ENCODE assay signal across 9 cellular contexts in genomic region chr19:58538257-58539168, GRCh38. TPM values are rescaled to one million over a fixed set of nuclear protein-coding genes. Genes with fewer than 3 reads are reported as not detected.
DNase-seq lines count a peak whose midpoint lies in the region; ATAC-seq and TF ChIP-seq lines count a peak whose summit lies in the region.
"Had no signal": no experiment of that assay in that cellular context is flagged by ENCODE, and none has a peak within 500 bp of the region (broad histone marks: within the 10 kb centered on the region; RNA-seq: fewer than 3 reads in every experiment).

No MANE protein-coding gene starts in this region.

- H3K27me3 ChIP-seq in kidney epithelial cell (ENCODE audit: control insufficient read depth, insufficient read depth, low read length): peaks cover 15% of the 10 kb centered on the region

- TF ChIP-seq CTCF in kidney epithelial cell (IDR thresholded peaks at IDR 0.05; ENCODE audit: insufficient read depth, low read length, poor library complexity, severe bottlenecking): no peak

- H3K4me3 Mint-ChIP-seq in activated naive CD8-positive, alpha-beta T cell treated with anti-CD3 and anti-CD28 coated beads, Interleukin-2, amount 10 ng/mL, durations not matched to agents 7 days and 5 days: peak overlapping the region; percentile 81
- peak overlapping the region; percentile 92 to 95 for H3K4me3 Mint-ChIP-seq in stimulated activated naive CD8-positive, alpha-beta T cell treated with anti-CD3 and anti-CD28 coated beads, Interleukin-15, amount 100 ng/mL, for 72 hours

- peaks cover 21% of the 10 kb centered on the region for H3K27me3 Mint-ChIP-seq in activated naive CD8-positive, alpha-beta T cell treated with anti-CD3 and anti-CD28 coated beads, Interleukin-2, amount 10 ng/mL, durations not matched to agents 7 days and 5 days
- H3K27me3 Mint-ChIP-seq in stimulated activated naive CD8-positive, alpha-beta T cell treated with anti-CD3 and anti-CD28 coated beads, Interleukin-15, amount 100 ng/mL, for 72 hours: peaks cover 33% of the 10 kb centered on the region

- POLR2A ChIA-PET in activated naive CD8-positive, alpha-beta T cell treated with anti-CD3 and anti-CD28 coated beads, Interleukin-2, amount 10 ng/mL, durations not matched to agents 7 days and 5 days (lab: Charles Lee): interaction anchor here (1.0 to 1.5 kb wide), 3 partner anchors 19 to 37 kb away, joined by 3 to 9 read pairs (median 6); partner anchors contain the start of gene ZBTB45

- H3K4me3 ChIP-seq in kidney epithelial cell (ENCODE audit: low read depth, low read length): peak overlapping the region; percentile 26
- H3K4me3 ChIP-seq: HAP-1 had no signal

- H3K27ac Mint-ChIP-seq in activated naive CD8-positive, alpha-beta T cell treated with anti-CD3 and anti-CD28 coated beads, Interleukin-2, amount 10 ng/mL, durations not matched to agents 7 days and 5 days: peak overlapping the region; percentile 87
- peak overlapping the region; percentile 91 to 95 for H3K27ac Mint-ChIP-seq in stimulated activated naive CD8-positive, alpha-beta T cell treated with anti-CD3 and anti-CD28 coated beads, Interleukin-15, amount 100 ng/mL, for 72 hours

- no peaks in the 10 kb centered on the region for H3K36me3 Mint-ChIP-seq in activated naive CD8-positive, alpha-beta T cell treated with anti-CD3 and anti-CD28 coated beads, Interleukin-2, amount 10 ng/mL, durations not matched to agents 7 days and 5 days

- DNase-seq in CD1c-positive myeloid dendritic cell (ENCODE audit: extremely low spot score) (peak; percentile 7), NCI-H2029 (lab: John Stamatoyannopoulos, UW) (peak; percentile 50), kidney epithelial cell (ENCODE audit: low read depth) (no peak)
- DNase-seq in activated naive CD8-positive, alpha-beta T cell treated with anti-CD3 and anti-CD28 coated beads, Interleukin-2, amount 10 ng/mL, durations not matched to agents 7 days and 5 days: peak; percentile 73
- DNase-seq in stimulated activated naive CD8-positive, alpha-beta T cell treated with anti-CD3 and anti-CD28 coated beads, Interleukin-15, amount 100 ng/mL, for 72 hours: peak; percentile 46 to 65

- no peaks in the 10 kb centered on the region for H3K9me3 Mint-ChIP-seq in activated naive CD8-positive, alpha-beta T cell treated with anti-CD3 and anti-CD28 coated beads, Interleukin-2, amount 10 ng/mL, durations not matched to agents 7 days and 5 days
- H3K9me3 Mint-ChIP-seq in stimulated activated naive CD8-positive, alpha-beta T cell treated with anti-CD3 and anti-CD28 coated beads, Interleukin-15, amount 100 ng/mL, for 72 hours: no peaks in the 10 kb centered on the region

- no peaks in the 10 kb centered on the region for H3K36me3 ChIP-seq in kidney epithelial cell (ENCODE audit: control insufficient read depth, insufficient read depth, low read length)
- H3K36me3 ChIP-seq: HAP-1 had no signal

- peaks cover 10% of the 10 kb centered on the region for H3K4me1 Mint-ChIP-seq in activated naive CD8-positive, alpha-beta T cell treated with anti-CD3 and anti-CD28 coated beads, Interleukin-2, amount 10 ng/mL, durations not matched to agents 7 days and 5 days
- H3K4me1 Mint-ChIP-seq in stimulated activated naive CD8-positive, alpha-beta T cell treated with anti-CD3 and anti-CD28 coated beads, Interleukin-15, amount 100 ng/mL, for 72 hours: peaks cover 28% of the 10 kb centered on the region

- peak; percentile 85 for ATAC-seq in activated naive CD8-positive, alpha-beta T cell treated with anti-CD3 and anti-CD28 coated beads, Interleukin-2, amount 10 ng/mL, durations not matched to agents 7 days and 5 days (ENCODE audit: low read depth)
- ATAC-seq in stimulated activated naive CD8-positive, alpha-beta T cell treated with anti-CD3 and anti-CD28 coated beads, Interleukin-15, amount 100 ng/mL, for 72 hours: peak; percentile 92
- no peak for ATAC-seq in GM21723 (IDR thresholded peaks at IDR 0.05; ENCODE audit: unreplicated experiment)
- no peak for ATAC-seq in GM19452 (IDR thresholded peaks at IDR 0.05; ENCODE audit: unreplicated experiment)
- no peak for ATAC-seq in HG03521 (IDR thresholded peaks at IDR 0.05; ENCODE audit: unreplicated experiment)

RNA-seq across cellular contexts. Expression of gene TRIM28, which starts 5.4 kb away (rescaled TPM):
- 100 to 1,000 TPM; 409 to 412 TPM for total RNA-seq in activated naive CD8-positive, alpha-beta T cell treated with anti-CD3 and anti-CD28 coated beads, Interleukin-2, amount 10 ng/mL, durations not matched to agents 7 days and 5 days
- total RNA-seq in kidney epithelial cell: 381 and 470 TPM in 2 replicates

RNA-seq across cellular contexts. Expression of gene CHMP2A, which starts 16.4 kb away (rescaled TPM):
- total RNA-seq in activated naive CD8-positive, alpha-beta T cell treated with anti-CD3 and anti-CD28 coated beads, Interleukin-2, amount 10 ng/mL, durations not matched to agents 7 days and 5 days: 100 to 1,000 TPM in 1 of 2 experiments, 10 to 100 TPM in 1; 99.0 to 111 TPM
- total RNA-seq in kidney epithelial cell: 139 and 154 TPM in 2 replicates

RNA-seq across cellular contexts. Expression of gene ZBTB45, which starts 18.9 kb away (rescaled TPM):
- total RNA-seq in activated naive CD8-positive, alpha-beta T cell treated with anti-CD3 and anti-CD28 coated beads, Interleukin-2, amount 10 ng/mL, durations not matched to agents 7 days and 5 days: 10 to 100 TPM; 18.9 to 19.5 TPM
- 15.6 and 16.2 TPM in 2 replicates for total RNA-seq in kidney epithelial cell

RNA-seq across cellular contexts. Expression of gene UBE2M, which starts 19.9 kb away (rescaled TPM):
- total RNA-seq in activated naive CD8-positive, alpha-beta T cell treated with anti-CD3 and anti-CD28 coated beads, Interleukin-2, amount 10 ng/mL, durations not matched to agents 7 days and 5 days: 10 to 100 TPM; 79.5 to 81.2 TPM
- total RNA-seq in kidney epithelial cell: 50.3 and 58.2 TPM in 2 replicates

RNA-seq across cellular contexts. Expression of gene SLC27A5, which starts 26.7 kb away (rescaled TPM):
- total RNA-seq in activated naive CD8-positive, alpha-beta T cell treated with anti-CD3 and anti-CD28 coated beads, Interleukin-2, amount 10 ng/mL, durations not matched to agents 7 days and 5 days: 10 to 100 TPM; 13.7 to 15.4 TPM
- total RNA-seq in kidney epithelial cell: 9.2 and 14.1 TPM in 2 replicates

Comparison
In these comparisons a context has a peak if more than half of its experiments do, and no peak if none do; other contexts are left out.
1. ATAC-seq: peak in activated naive CD8-positive, alpha-beta T cell treated with anti-CD3 and anti-CD28 coated beads, Interleukin-2, amount 10 ng/mL, durations not matched to agents 7 days and 5 days (single experiment) and stimulated activated naive CD8-positive, alpha-beta T cell treated with anti-CD3 and anti-CD28 coated beads, Interleukin-15, amount 100 ng/mL, for 72 hours (single experiment); none in GM21723 (single experiment), GM19452 (single experiment) and HG03521 (single experiment).